In the genomic region with DNA sequence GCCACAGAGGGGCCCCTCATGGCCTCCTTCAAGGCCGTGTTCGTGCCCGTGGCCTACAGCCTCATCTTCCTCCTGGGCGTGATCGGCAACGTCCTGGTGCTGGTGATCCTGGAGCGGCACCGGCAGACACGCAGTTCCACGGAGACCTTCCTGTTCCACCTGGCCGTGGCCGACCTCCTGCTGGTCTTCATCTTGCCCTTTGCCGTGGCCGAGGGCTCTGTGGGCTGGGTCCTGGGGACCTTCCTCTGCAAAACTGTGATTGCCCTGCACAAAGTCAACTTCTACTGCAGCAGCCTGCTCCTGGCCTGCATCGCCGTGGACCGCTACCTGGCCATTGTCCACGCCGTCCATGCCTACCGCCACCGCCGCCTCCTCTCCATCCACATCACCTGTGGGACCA, we compare ENCODE assay signal across 24 cellular contexts. TPM values are rescaled to one million over a fixed set of nuclear protein-coding genes. Genes with fewer than 3 reads are reported as not detected.
DNase-seq lines count a peak whose midpoint lies in the region; ATAC-seq, FAIRE-seq and TF ChIP-seq lines count a peak whose summit lies in the region.
"Had no signal": no experiment of that assay in that cellular context is flagged by ENCODE, and none has a peak within 500 bp of the region (broad histone marks: within the 10 kb centered on the region; RNA-seq: fewer than 3 reads in every experiment).

No MANE protein-coding gene starts in this region.

- TF ChIP-seq CTCF in natural killer cell (IDR thresholded peaks at IDR 0.05) (no peak), stomach (IDR thresholded peaks at IDR 0.05) (no peak)

- peaks cover 0 to 2% (median 0%) of the 10 kb centered on the region in 5 donors for H3K9me3 Mint-ChIP-seq in CD8-positive, alpha-beta memory T cell
- no peaks in the 10 kb centered on the region for H3K9me3 Mint-ChIP-seq in activated T-helper 17 cell treated with anti-CD3 and anti-CD28 coated beads, Interleukin-2, amount 50 U/mL, for 72 hours
- H3K9me3 Mint-ChIP-seq in natural killer cell: no peaks in the 10 kb centered on the region
- H3K9me3 Mint-ChIP-seq: brain had no signal

- H3K4me1 Mint-ChIP-seq in CD8-positive, alpha-beta memory T cell: peaks cover 80 to 96% (median 90%) of the 10 kb centered on the region in 3 donors
- H3K4me1 Mint-ChIP-seq in activated T-helper 17 cell treated with anti-CD3 and anti-CD28 coated beads, Interleukin-2, amount 50 U/mL, for 72 hours: peaks cover 51% of the 10 kb centered on the region
- H3K4me1 Mint-ChIP-seq in natural killer cell: peaks cover 50 to 69% of the 10 kb centered on the region in 2 donors

- 93 to 99% (median 95%) methylated on average over 14 to 22 of the region's 22 CpGs for WGBS in stomach, 5 donors

- peak overlapping the region; percentile 84 to 98 (median 92) for H3K27ac Mint-ChIP-seq in CD8-positive, alpha-beta memory T cell
- peak overlapping the region; percentile 99 for H3K27ac Mint-ChIP-seq in activated T-helper 17 cell treated with anti-CD3 and anti-CD28 coated beads, Interleukin-2, amount 50 U/mL, for 72 hours
- peak overlapping the region; percentile 74 to 82 for H3K27ac Mint-ChIP-seq in natural killer cell

- peaks cover 32 to 66% (median 61%) of the 10 kb centered on the region in 10 experiments for H3K4me1 ChIP-seq in BLaER1 treated with 17β-estradiol and CSF1 and Interleukin-3, amounts not matched to agents 10 nM and 100 nM
- peaks cover 90% of the 10 kb centered on the region for H3K4me1 ChIP-seq in CD8-positive, alpha-beta memory T cell (ENCODE audit: insufficient read depth, low read length)
- peaks cover 3 to 70% (median 37%) of the 10 kb centered on the region in 4 donors for H3K4me1 ChIP-seq in stomach

- H3K4me3 ChIP-seq in BLaER1 treated with 17β-estradiol and CSF1 and Interleukin-3, amounts not matched to agents 10 nM and 100 nM: no peak overlapping the region
- no peak overlapping the region for H3K4me3 ChIP-seq in CD8-positive, alpha-beta memory T cell (ENCODE audit: low read length)
- H3K4me3 ChIP-seq in stomach: no peak overlapping the region
- H3K4me3 ChIP-seq: testis had no signal

- CTCF ChIA-PET in CD8-positive, alpha-beta memory T cell (lab: Charles Lee): interaction anchor here (1.0 to 3.3 kb wide), 9 partner anchors 8 to 202 kb away, joined by 3 to 27 read pairs (median 4); a partner anchor contains a TSS

- ATAC-seq in activated T-helper 17 cell treated with anti-CD3 and anti-CD28 coated beads, Interleukin-2, amount 50 U/mL, for 72 hours (replicated peaks): no peak
- ATAC-seq in natural killer cell: no peak
- ATAC-seq: sciatic nerve had no signal

- no peaks in the 10 kb centered on the region for H3K9me3 ChIP-seq in BLaER1 treated with 17β-estradiol and CSF1 and Interleukin-3, amounts not matched to agents 10 nM and 100 nM (replicated peaks in 1 of 11)
- H3K9me3 ChIP-seq in CD8-positive, alpha-beta memory T cell (ENCODE audit: low read length): no peaks in the 10 kb centered on the region
- H3K9me3 ChIP-seq in stomach: no peaks in the 10 kb centered on the region
- H3K9me3 ChIP-seq: testis had no signal

- POLR2A ChIA-PET in CD8-positive, alpha-beta memory T cell (lab: Charles Lee): interaction anchor here (0.7 to 3.8 kb wide), 6 partner anchors 11 to 102 kb away, joined by 3 to 35 read pairs (median 4); a partner anchor contains a TSS

- no peak for FAIRE-seq in frontal cortex (lab: Jason Lieb, UNC)

- H3K4me3 Mint-ChIP-seq in CD8-positive, alpha-beta memory T cell: peak overlapping the region; percentile 18 to 83 (median 76)
- peak overlapping the region; percentile 87 for H3K4me3 Mint-ChIP-seq in activated T-helper 17 cell treated with anti-CD3 and anti-CD28 coated beads, Interleukin-2, amount 50 U/mL, for 72 hours
- peak overlapping the region; percentile 40 for H3K4me3 Mint-ChIP-seq in natural killer cell
- H3K4me3 Mint-ChIP-seq: activated CD8-positive, alpha-beta memory T cell treated with anti-CD3 and anti-CD28 coated beads, Interleukin-2, amount 10 ng/mL, durations not matched to agents 7 days and 5 days; brain had no signal

- H3K27me3 Mint-ChIP-seq in CD8-positive, alpha-beta memory T cell: peaks cover 0 to 5% of the 10 kb centered on the region in 2 donors
- no peaks in the 10 kb centered on the region for H3K27me3 Mint-ChIP-seq in activated T-helper 17 cell treated with anti-CD3 and anti-CD28 coated beads, Interleukin-2, amount 50 U/mL, for 72 hours
- no peaks in the 10 kb centered on the region for H3K27me3 Mint-ChIP-seq in natural killer cell (ENCODE audit: low read depth in 2 of 2)
- H3K27me3 Mint-ChIP-seq: activated CD8-positive, alpha-beta memory T cell treated with anti-CD3 and anti-CD28 coated beads, Interleukin-2, amount 10 ng/mL, durations not matched to agents 7 days and 5 days had no signal

- TF ChIP-seq POLR2A in stomach (IDR thresholded peaks at IDR 0.05): no peak

- H3K27me3 ChIP-seq in BLaER1 treated with 17β-estradiol and CSF1 and Interleukin-3, amounts not matched to agents 10 nM and 100 nM: no peaks in the 10 kb centered on the region
- H3K27me3 ChIP-seq in CD8-positive, alpha-beta memory T cell (ENCODE audit: insufficient read depth, low read length, poor library complexity, severe bottlenecking): no peaks in the 10 kb centered on the region
- no peaks in the 10 kb centered on the region for H3K27me3 ChIP-seq in stomach
- H3K27me3 ChIP-seq: testis had no signal

- H3K9ac ChIP-seq in BLaER1 treated with 17β-estradiol and CSF1 and Interleukin-3, amounts not matched to agents 10 nM and 100 nM: peak overlapping the region in 1 of 11 experiments; percentile 1; a peak in 1 of 22 replicates

- no peak for TF ChIP-seq EP300 in stomach (IDR thresholded peaks at IDR 0.05)

- intact Hi-C loops in natural killer cell (cut with micrococcal nuclease): no loop called here
- intact Hi-C loops in stomach (cut with DNase I; ENCODE audit: low total_unique reads): no loop called here

- peaks cover 0 to 39% (median 0%) of the 10 kb centered on the region in 11 experiments; a peak in 8 of 22 replicates for H4K20me1 ChIP-seq in BLaER1 treated with 17β-estradiol and CSF1 and Interleukin-3, amounts not matched to agents 10 nM and 100 nM

- H3K4me2 ChIP-seq in BLaER1 treated with 17β-estradiol and CSF1 and Interleukin-3, amounts not matched to agents 10 nM and 100 nM: peak overlapping the region; percentile 26 to 87 (median 72); a peak in 20 of 22 replicates

- no peak overlapping the region for H3K27ac ChIP-seq in BLaER1 treated with 17β-estradiol and CSF1 and Interleukin-3, amounts not matched to agents 10 nM and 100 nM
- H3K27ac ChIP-seq in CD8-positive, alpha-beta memory T cell (ENCODE audit: low read depth, low read length): no peak overlapping the region
- H3K27ac ChIP-seq in stomach: no peak overlapping the region
- H3K27ac ChIP-seq: epithelial cell of prostate, HL-60, testis had no signal

- H3K36me3 ChIP-seq in BLaER1 treated with 17β-estradiol and CSF1 and Interleukin-3, amounts not matched to agents 10 nM and 100 nM: peaks cover 2 to 13% (median 4%) of the 10 kb centered on the region in 11 experiments; a peak in 18 of 22 replicates
- H3K36me3 ChIP-seq in CD8-positive, alpha-beta memory T cell (ENCODE audit: insufficient read depth, low read length): no peaks in the 10 kb centered on the region
- H3K36me3 ChIP-seq in stomach: peaks cover 6 to 24% (median 24%) of the 10 kb centered on the region in 4 donors

- no peak for DNase-seq in CD8-positive, alpha-beta memory T cell
- DNase-seq in natural killer cell (no peak), frontal cortex (ENCODE audit: low spot score in 2 of 2) (no peak), HPDE6-E6E7 (ENCODE audit: extremely low spot score) (no peak), stomach (no peak)
- DNase-seq: activated CD8-positive, alpha-beta memory T cell treated with anti-CD3 and anti-CD28 coated beads, Interleukin-2, amount 10 ng/mL, durations not matched to agents 7 days and 5 days; activated effector memory CD4-positive, alpha-beta T cell treated with anti-CD3 and anti-CD28 coated beads, Interleukin-2, amount 50 U/mL, for 16 hours; cortex of kidney; DMS153; foreskin melanocyte; GOT3; KBM-7; NCI-H1092 treated with DMSO at 0.1 percent for 48 hours; NCI-H2171; NCI-H774; stimulated activated CD4-positive, alpha-beta T cell treated with anti-CD3 and anti-CD28 coated beads, Interleukin-1b, Interleukin-23, amount 100 ng/mL, for 48 hours; testis had no signal

- peaks cover 0 to 45% (median 1%) of the 10 kb centered on the region in 3 donors for H3K36me3 Mint-ChIP-seq in CD8-positive, alpha-beta memory T cell
- H3K36me3 Mint-ChIP-seq in activated T-helper 17 cell treated with anti-CD3 and anti-CD28 coated beads, Interleukin-2, amount 50 U/mL, for 72 hours (ENCODE audit: low read depth): peaks cover 89% of the 10 kb centered on the region
- H3K36me3 Mint-ChIP-seq in natural killer cell: no peaks in the 10 kb centered on the region
- H3K36me3 Mint-ChIP-seq: activated CD8-positive, alpha-beta memory T cell treated with anti-CD3 and anti-CD28 coated beads, Interleukin-2, amount 10 ng/mL, durations not matched to agents 7 days and 5 days had no signal

RNA-seq across cellular contexts. Expression of a gene that starts 10.0 kb away (rescaled TPM):
- 1 to 10 TPM; 5.8 to 6.3 TPM for total RNA-seq in CD8-positive, alpha-beta memory T cell
- 4.5 TPM for polyA plus RNA-seq in CD8-positive, alpha-beta memory T cell
- 10 to 100 TPM in 1 of 2 donors, 1 to 10 TPM in 1; 8.0 to 20.2 TPM for total RNA-seq in activated T-helper 17 cell treated with anti-CD3 and anti-CD28 coated beads, Interleukin-2, amount 50 U/mL, for 72 hours
- total RNA-seq in natural killer cell: 1 to 10 TPM in 1 of 3 donors, under 1 TPM in 2; 0.56 to 1.3 (median 0.86) TPM
- not detected for total RNA-seq in frontal cortex
- under 1 TPM in 1 of 5 donors, not detected in 4; 0.14 TPM for total RNA-seq in stomach
- under 1 TPM; 0.12 to 0.60 (median 0.15) TPM for polyA plus RNA-seq in stomach
- total RNA-seq: osteocyte had no signal

RNA-seq across cellular contexts. Expression of a gene that starts 32.1 kb away (rescaled TPM):
- 10 to 100 TPM; 39.6 to 42.8 TPM for total RNA-seq in CD8-positive, alpha-beta memory T cell
- polyA plus RNA-seq in CD8-positive, alpha-beta memory T cell: 9.1 TPM
- 10 to 100 TPM; 30.2 to 49.6 TPM for total RNA-seq in activated T-helper 17 cell treated with anti-CD3 and anti-CD28 coated beads, Interleukin-2, amount 50 U/mL, for 72 hours
- total RNA-seq in natural killer cell (100 to 1,000 TPM; 221 to 255 (median 234) TPM), frontal cortex (8.6 TPM), stomach (10 to 100 TPM in 4 of 5 donors, 1 to 10 TPM in 1; 9.9 to 35.2 (median 20.4) TPM)
- 10 to 100 TPM in 1 of 3 donors, 1 to 10 TPM in 2; 4.2 to 11.7 (median 6.0) TPM for polyA plus RNA-seq in stomach

Comparison
In these comparisons a context has a peak if more than half of its experiments do, and no peak if none do; other contexts are left out.
1. RNA of a gene that starts 32.1 kb away (total RNA-seq): 221 to 255 TPM in natural killer cell; 30.2 to 49.6 TPM in activated T-helper 17 cell treated with anti-CD3 and anti-CD28 coated beads, Interleukin-2, amount 50 U/mL, for 72 hours, 39.6 to 42.8 TPM in CD8-positive, alpha-beta memory T cell, 9.9 to 35.2 TPM in stomach and 8.6 TPM in frontal cortex (single experiment); every median in the first group is over 4 times any median in the second.
2. Peak in every context shown above with its lines, with median percentiles within 50 percentile points of each other: H3K27ac Mint-ChIP-seq and H3K4me3 Mint-ChIP-seq.